13 cellular contexts compared by ENCODE assay signal in genomic region chr3:44981220-44981619, GRCh38. TPM values are rescaled to one million over a fixed set of nuclear protein-coding genes. Genes with fewer than 3 reads are reported as not detected.
A peak's percentile ranks its signal among the peaks of the same experiment; 100 is the strongest.
DNase-seq lines count a peak whose midpoint lies in the region; ATAC-seq, FAIRE-seq and TF ChIP-seq lines count a peak whose summit lies in the region.
"Had no signal": no experiment of that assay in that cellular context is flagged by ENCODE, and none has a peak within 500 bp of the region (broad histone marks: within the 10 kb centered on the region; RNA-seq: fewer than 3 reads in every experiment).

No MANE protein-coding gene starts in this region.

- no peaks in the 10 kb centered on the region for H3K9me3 ChIP-seq in adrenal gland (replicated peaks in 1 of 3)
- H3K9me3 ChIP-seq: ascending aorta, pancreas had no signal

- H3K36me3 ChIP-seq in adrenal gland (replicated peaks in 1 of 2): no peaks in the 10 kb centered on the region
- H3K36me3 ChIP-seq: ascending aorta, pancreas had no signal

- H3K27me3 ChIP-seq in adrenal gland: no peaks in the 10 kb centered on the region
- H3K27me3 ChIP-seq: ascending aorta, pancreas had no signal

- peak; percentile 20 for DNase-seq in AG08395 (ENCODE audit: low spot score)
- DNase-seq in EL: peak; percentile 50
- no peak for DNase-seq in adrenal gland
- peak; percentile 75 for DNase-seq in kidney tubule cell (ENCODE audit: low spot score)
- no peak for DNase-seq in COLO829 (ENCODE audit: low spot score)
- no peak for DNase-seq in stimulated activated CD4-positive, alpha-beta T cell treated with anti-CD3 and anti-CD28 coated beads, Interleukin-15, amount 100 ng/mL, for 24 hours
- DNase-seq in H54 (ENCODE audit: insufficient read length, low spot score): no peak
- DNase-seq: foreskin fibroblast, NCI-H1105, pancreas had no signal

- TF ChIP-seq POLR2A in adrenal gland (IDR thresholded peaks at IDR 0.05) (no peak), H54 (IDR thresholded peaks at IDR 0.05; ENCODE audit: low read depth, low read length) (no peak)

- 79 to 95% (median 88%) methylated on average over 1 of the region's 1 CpG for WGBS in adrenal gland, 4 donors

- peaks cover 32 to 64% of the 10 kb centered on the region in 2 donors for H3K4me1 ChIP-seq in adrenal gland (replicated peaks in 1 of 2)

- no peak for FAIRE-seq in H54 (lab: Jason Lieb, UNC)
- FAIRE-seq: pancreas had no signal

- H3K27ac ChIP-seq in adrenal gland: peak overlapping the region; percentile 46 to 85 (median 78)
- H3K27ac ChIP-seq: ascending aorta, SK-N-MC had no signal

- H3K4me3 ChIP-seq in adrenal gland: no peak overlapping the region
- H3K4me3 ChIP-seq: ascending aorta, pancreas, SK-N-MC had no signal

- no peak for ATAC-seq in GM21825 (IDR thresholded peaks at IDR 0.05; ENCODE audit: unreplicated experiment)

- intact Hi-C loops in adrenal gland (cut with DNase I): no loop called here

- TF ChIP-seq CTCF in adrenal gland (IDR thresholded peaks at IDR 0.05): no peak

RNA-seq across cellular contexts. Expression of gene EXOSC7, which starts 5.2 kb away (rescaled TPM):
- total RNA-seq in adrenal gland: 100 to 1,000 TPM in 4 of 8 donors, 10 to 100 TPM in 4; 72.9 to 214 (median 97.7) TPM
- polyA plus RNA-seq in adrenal gland: 10 to 100 TPM; 68.9 to 80.2 (median 73.4) TPM

RNA-seq across cellular contexts. Expression of gene ZDHHC3, which starts 5.2 kb away (rescaled TPM):
- 100 to 1,000 TPM in 4 of 8 donors, 10 to 100 TPM in 4; 80.1 to 143 (median 99.2) TPM for total RNA-seq in adrenal gland
- polyA plus RNA-seq in adrenal gland: 100 to 1,000 TPM in 1 of 3 donors, 10 to 100 TPM in 2; 30.1 to 148 (median 34.7) TPM

RNA-seq across cellular contexts. Expression of gene CLEC3B, which starts 44.9 kb away (rescaled TPM):
- 100 to 1,000 TPM in 3 of 8 donors, 10 to 100 TPM in 5; 20.7 to 110 (median 73.1) TPM for total RNA-seq in adrenal gland
- 100 to 1,000 TPM in 2 of 3 donors, 1 to 10 TPM in 1; 5.1 to 251 (median 177) TPM for polyA plus RNA-seq in adrenal gland

Comparison
In these comparisons a context has a peak if more than half of its experiments do, and no peak if none do; other contexts are left out.
1. DNase-seq: peak in AG08395 (single experiment), EL (single experiment) and kidney tubule cell (single experiment); none in adrenal gland (0 of 7), COLO829 (single experiment), stimulated activated CD4-positive, alpha-beta T cell treated with anti-CD3 and anti-CD28 coated beads, Interleukin-15, amount 100 ng/mL, for 24 hours (single experiment) and H54 (single experiment).